In genomic region chr17:74715144-74715543, GRCh38 we compare ENCODE assay signal across 1 cellular context.
TF ChIP-seq lines count a peak whose summit lies in the region.

No MANE protein-coding gene starts in this region.

TF ChIP-seq in HepG2, 621 proteins besides CTCF, POLR2A, EP300 and RAD21 (continues in another document):
- TF ChIP-seq ZNF230 (CRISPR knock-in tag; IDR thresholded peaks at IDR 0.05): no peak
- no peak for TF ChIP-seq KDM5B (CRISPR knock-in tag; IDR thresholded peaks at IDR 0.05; ENCODE audit: borderline replicate concordance)
- peak; percentile 70 for TF ChIP-seq RARA (CRISPR knock-in tag; IDR thresholded peaks at IDR 0.05)
- TF ChIP-seq ZNF160 (CRISPR knock-in tag; IDR thresholded peaks at IDR 0.05): no peak
- TF ChIP-seq ZSCAN5A (CRISPR knock-in tag; IDR thresholded peaks at IDR 0.05; ENCODE audit: borderline replicate concordance): no peak
- no peak for TF ChIP-seq DDIT3 (CRISPR knock-in tag; IDR thresholded peaks at IDR 0.05)
- no peak for TF ChIP-seq MTA3 (CRISPR knock-in tag; IDR thresholded peaks at IDR 0.05)
- TF ChIP-seq SIN3A (IDR thresholded peaks at IDR 0.05; ENCODE audit: borderline replicate concordance, low read depth, low read length): no peak
- no peak for TF ChIP-seq SMAD3 (CRISPR knock-in tag; IDR thresholded peaks at IDR 0.05)
- no peak for TF ChIP-seq NR2F2 (IDR thresholded peaks at IDR 0.05; ENCODE audit: borderline replicate concordance, low read depth)
- TF ChIP-seq HNRNPK (IDR thresholded peaks at IDR 0.05; ENCODE audit: low read depth, low read length, poor library complexity, severe bottlenecking): no peak
- no peak for TF ChIP-seq RFX3 (CRISPR knock-in tag; IDR thresholded peaks at IDR 0.05)
- TF ChIP-seq KDM5A (IDR thresholded peaks at IDR 0.05; ENCODE audit: borderline replicate concordance, low read length): no peak
- peak; percentile 24 for TF ChIP-seq HNF4A (CRISPR knock-in tag; IDR thresholded peaks at IDR 0.05)
- TF ChIP-seq ATF3 (CRISPR knock-in tag; IDR thresholded peaks at IDR 0.05): no peak
- TF ChIP-seq ZNF772 (CRISPR knock-in tag; IDR thresholded peaks at IDR 0.05): no peak
- no peak for TF ChIP-seq GATAD2A (CRISPR knock-in tag; IDR thresholded peaks at IDR 0.05)
- TF ChIP-seq ZNF296 (CRISPR knock-in tag; conservative IDR thresholded peaks at IDR 0.05): no peak
- no peak for TF ChIP-seq CC2D1A (CRISPR knock-in tag; IDR thresholded peaks at IDR 0.05)
- TF ChIP-seq MNT (IDR thresholded peaks at IDR 0.05): no peak
- 0 out of 2 replicates have a peak, but pooled peaks have one; percentile 26 for TF ChIP-seq FOXA3 (CRISPR knock-in tag; IDR thresholded peaks at IDR 0.05)
- peak; percentile 36; the same call in 1 of the 2 replicates for TF ChIP-seq ZNF574 (CRISPR knock-in tag; IDR thresholded peaks at IDR 0.05)
- TF ChIP-seq BCL6 (CRISPR knock-in tag; IDR thresholded peaks at IDR 0.05): peak; percentile 54; the same call in 1 of the 2 replicates
- TF ChIP-seq ZNF253 (CRISPR knock-in tag; IDR thresholded peaks at IDR 0.05; ENCODE audit: borderline replicate concordance): no peak
- no peak for TF ChIP-seq ARID4A (CRISPR knock-in tag; IDR thresholded peaks at IDR 0.05; ENCODE audit: borderline replicate concordance)
- no peak for TF ChIP-seq SRSF4 (IDR thresholded peaks at IDR 0.05; ENCODE audit: low read depth, low read length, poor library complexity, severe bottlenecking)
- TF ChIP-seq THRA (CRISPR knock-in tag; IDR thresholded peaks at IDR 0.05; ENCODE audit: borderline replicate concordance): peak; percentile 61; the same call in 1 of the 2 replicates
- peak; percentile 36 for TF ChIP-seq TFAP4 (IDR thresholded peaks at IDR 0.05; ENCODE audit: borderline replicate concordance, low read depth)
- no peak for TF ChIP-seq PRDM15 (CRISPR knock-in tag; IDR thresholded peaks at IDR 0.05)
- TF ChIP-seq MYPOP (CRISPR knock-in tag; IDR thresholded peaks at IDR 0.05): no peak
- TF ChIP-seq ZNF510 (CRISPR knock-in tag; IDR thresholded peaks at IDR 0.05; ENCODE audit: low read depth): no peak
- no peak for TF ChIP-seq ZSCAN30 (CRISPR knock-in tag; IDR thresholded peaks at IDR 0.05)
- TF ChIP-seq ZNF101 (CRISPR knock-in tag; IDR thresholded peaks at IDR 0.05; ENCODE audit: borderline replicate concordance, low read depth): no peak
- no peak for TF ChIP-seq NR2F1 (CRISPR knock-in tag; IDR thresholded peaks at IDR 0.05)
- no peak for TF ChIP-seq PRDM4 (CRISPR knock-in tag; IDR thresholded peaks at IDR 0.05; ENCODE audit: borderline replicate concordance)
- TF ChIP-seq ZKSCAN8 (CRISPR knock-in tag; IDR thresholded peaks at IDR 0.05; ENCODE audit: borderline replicate concordance): no peak
